In genomic region chr15:78260489-78260888, GRCh38 we compare ENCODE assay signal across 27 cellular contexts. TPM values are rescaled to one million over a fixed set of nuclear protein-coding genes. Genes with fewer than 3 reads are reported as not detected.
"Had no signal": no experiment of that assay in that cellular context is flagged by ENCODE, and none has a peak within 500 bp of the region (broad histone marks: within the 10 kb centered on the region; RNA-seq: fewer than 3 reads in every experiment).

No MANE protein-coding gene starts in this region.

- H3K4me3 ChIP-seq: colonic mucosa, esophagus squamous epithelium, gastroesophageal sphincter, heart right ventricle, lung, ovary, psoas muscle, stomach, thoracic aorta, vagina had no signal

- H3K9me3 Mint-ChIP-seq: activated naive CD4-positive, alpha-beta T cell treated with anti-CD3 and anti-CD28 coated beads, Interleukin-2, amount 50 U/mL, for 24 hours; central memory CD8-positive, alpha-beta T cell; endodermal cell; naive thymus-derived CD4-positive, alpha-beta T cell; stimulated activated memory B cell treated with anti-CD40 and anti-IgM and Interleukin-4, amounts not matched to agents 10 μg/mL and 1 μg/mL and 100 μg/mL, for 72 hours; T-helper 2 cell treated with Interferon-gamma antibody and Interleukin-4, amounts not matched to agents 5 μg/mL and 100 μg/mL, for 36 hours; type B pancreatic cell had no signal

- H3K27me3 Mint-ChIP-seq: activated naive CD4-positive, alpha-beta T cell treated with anti-CD3 and anti-CD28 coated beads, Interleukin-2, amount 50 U/mL, for 24 hours; central memory CD8-positive, alpha-beta T cell; naive thymus-derived CD4-positive, alpha-beta T cell; stimulated activated memory B cell treated with anti-CD40 and anti-IgM and Interleukin-4, amounts not matched to agents 10 μg/mL and 1 μg/mL and 100 μg/mL, for 72 hours; type B pancreatic cell had no signal

- H3K27ac Mint-ChIP-seq: endodermal cell; stimulated activated memory B cell treated with anti-CD40 and anti-IgM and Interleukin-4, amounts not matched to agents 10 μg/mL and 1 μg/mL and 100 μg/mL, for 72 hours; T-helper 2 cell treated with Interferon-gamma antibody and Interleukin-4, amounts not matched to agents 5 μg/mL and 100 μg/mL, for 36 hours; type B pancreatic cell had no signal

- H3K36me3 ChIP-seq: brain microvascular endothelial cell, colonic mucosa, esophagus squamous epithelium, gastroesophageal sphincter, heart right ventricle, ovary, stomach, thoracic aorta, vagina had no signal

- FAIRE-seq: keratinocyte had no signal

- H3K9me3 ChIP-seq: colonic mucosa, esophagus squamous epithelium, gastroesophageal sphincter, heart right ventricle, ovary, psoas muscle, stomach, thoracic aorta, vagina had no signal

- ATAC-seq: gastroesophageal sphincter; heart right ventricle; left lobe of liver; naive thymus-derived CD4-positive, alpha-beta T cell; psoas muscle; right cardiac atrium; stimulated activated memory B cell treated with anti-CD40 and anti-IgM and Interleukin-4, amounts not matched to agents 10 μg/mL and 1 μg/mL and 100 μg/mL, for 72 hours had no signal

- H3K4me3 Mint-ChIP-seq: activated naive CD4-positive, alpha-beta T cell treated with anti-CD3 and anti-CD28 coated beads, Interleukin-2, amount 50 U/mL, for 24 hours; central memory CD8-positive, alpha-beta T cell; endodermal cell; naive thymus-derived CD4-positive, alpha-beta T cell; stimulated activated memory B cell treated with anti-CD40 and anti-IgM and Interleukin-4, amounts not matched to agents 10 μg/mL and 1 μg/mL and 100 μg/mL, for 72 hours; T-helper 2 cell treated with Interferon-gamma antibody and Interleukin-4, amounts not matched to agents 5 μg/mL and 100 μg/mL, for 36 hours; type B pancreatic cell had no signal

- DNase-seq: activated CD4-positive, alpha-beta T cell treated with anti-CD3 and anti-CD28 coated beads for 1 hour; activated CD4-positive, alpha-beta T cell treated with anti-CD3 and anti-CD28 coated beads, Interleukin-2, amount 50 U/mL, for 1 hour; activated gamma-delta T cell treated with Interleukin-2 at 50 U/mL for 16 hours; activated T-cell treated with anti-CD3 and anti-CD28 coated beads, Interleukin-2, amount 50 U/mL, for 1 hour; brain microvascular endothelial cell; colonic mucosa; endodermal cell; esophagus squamous epithelium; heart right ventricle; naive thymus-derived CD4-positive, alpha-beta T cell; ovary; psoas muscle; right cardiac atrium; stimulated activated CD4-positive, alpha-beta T cell treated with anti-CD3 and anti-CD28 coated beads, Interleukin-1b, Interleukin-23, amount 100 ng/mL, for 48 hours; stomach had no signal

- H3K27me3 ChIP-seq: brain microvascular endothelial cell, colonic mucosa, esophagus squamous epithelium, gastroesophageal sphincter, heart right ventricle, ovary, stomach, vagina had no signal

- H3K36me3 Mint-ChIP-seq: activated naive CD4-positive, alpha-beta T cell treated with anti-CD3 and anti-CD28 coated beads, Interleukin-2, amount 50 U/mL, for 24 hours; naive thymus-derived CD4-positive, alpha-beta T cell; stimulated activated memory B cell treated with anti-CD40 and anti-IgM and Interleukin-4, amounts not matched to agents 10 μg/mL and 1 μg/mL and 100 μg/mL, for 72 hours; type B pancreatic cell had no signal

- H3K27ac ChIP-seq: brain microvascular endothelial cell, colonic mucosa, esophagus squamous epithelium, gastroesophageal sphincter, heart right ventricle, ovary, psoas muscle, stomach, thoracic aorta, vagina had no signal

- H3K4me1 ChIP-seq: colonic mucosa had no signal

RNA-seq across cellular contexts. Expression of gene ACSBG1, which starts 26.1 kb away (rescaled TPM):
- total RNA-seq: aorta, left lobe of liver, thoracic aorta had no signal
